17 cellular contexts compared by ENCODE assay signal in genomic region chr19:50380767-50381166, GRCh38. TPM values are rescaled to one million over a fixed set of nuclear protein-coding genes. Genes with fewer than 3 reads are reported as not detected.
A peak's percentile ranks its signal among the peaks of the same experiment; 100 is the strongest.
DNase-seq lines count a peak whose midpoint lies in the region; ATAC-seq and TF ChIP-seq lines count a peak whose summit lies in the region.
"Had no signal": no experiment of that assay in that cellular context is flagged by ENCODE, and none has a peak within 500 bp of the region (broad histone marks: within the 10 kb centered on the region; RNA-seq: fewer than 3 reads in every experiment).

No MANE protein-coding gene starts in this region.

- no peak for ATAC-seq in IMR-90 (ENCODE audit: low read depth)
- ATAC-seq in stimulated activated effector memory CD8-positive, alpha-beta T cell treated with anti-CD3 and anti-CD28 coated beads, Interleukin-12 subunit alpha, Interleukin-12 subunit beta, amount 100 ng/mL, for 72 hours = no peak
- ATAC-seq: Panc1 had no signal

- peak overlapping the region; percentile 77 for H3K27ac Mint-ChIP-seq in activated T-cell treated with anti-CD3 and anti-CD28 coated beads, Interleukin-2, amount 50 U/mL, for 24 hours
- H3K27ac Mint-ChIP-seq in endothelial cell (ENCODE audit: unreplicated experiment) = no peak overlapping the region
- H3K27ac Mint-ChIP-seq in stimulated activated effector memory CD8-positive, alpha-beta T cell treated with anti-CD3 and anti-CD28 coated beads, Interleukin-12 subunit alpha, Interleukin-12 subunit beta, amount 100 ng/mL, for 72 hours = peak overlapping the region; percentile 71

- no peak for DNase-seq in activated T-cell treated with anti-CD3 and anti-CD28 coated beads, Interleukin-2, amount 50 U/mL, for 24 hours
- no peak for DNase-seq in activated T-cell treated with anti-CD3 and anti-CD28 coated beads, Interleukin-2, amount 50 U/mL, for 1 hour
- no peak for DNase-seq in IMR-90
- DNase-seq in endothelial cell (ENCODE audit: low spot score) = no peak
- DNase-seq in stimulated activated effector memory CD8-positive, alpha-beta T cell treated with anti-CD3 and anti-CD28 coated beads, Interleukin-12 subunit alpha, Interleukin-12 subunit beta, amount 100 ng/mL, for 72 hours (ENCODE audit: low spot score in 2 of 2) = no peak
- DNase-seq in iPS-NIHi7 (ENCODE audit: extremely low spot score) = no peak
- DNase-seq in EL = no peak
- DNase-seq in esophagus squamous epithelium (lab: John Stamatoyannopoulos, UW) = no peak
- DNase-seq: 8988T, C1 segment of cervical spinal cord, COR-L47, NCI-H1436, NCI-H2029 treated with DMSO at 0.1 percent for 48 hours, NCI-H510A, NCI-H82 had no signal

- no peak overlapping the region for H3K56ac ChIP-seq in IMR-90 (ENCODE audit: extremely low read depth, insufficient read depth, low read length)

- H2AFZ ChIP-seq in IMR-90 (replicated peaks; ENCODE audit: low read length, poor library complexity) = no peak overlapping the region

- no peak overlapping the region for H4K91ac ChIP-seq in IMR-90 (ENCODE audit: insufficient read depth, low read depth, low read length)

- no peak overlapping the region for H2BK5ac ChIP-seq in IMR-90 (ENCODE audit: low read depth, low read length, poor library complexity, severe bottlenecking)

- no peak overlapping the region for H3K23ac ChIP-seq in IMR-90 (ENCODE audit: low read depth, low read length)

- H4K20me1 ChIP-seq in IMR-90 (ENCODE audit: insufficient read depth, low read length) = peaks cover 12% of the 10 kb centered on the region

- H3K9me1 ChIP-seq in IMR-90 (ENCODE audit: insufficient read depth, low read length) = peaks cover 1% of the 10 kb centered on the region; the same call in 1 of the 2 replicates

- no peaks in the 10 kb centered on the region for H3K27me3 ChIP-seq in IMR-90 (ENCODE audit: control insufficient read depth, insufficient read depth, low read length)
- H3K27me3 ChIP-seq in esophagus squamous epithelium = no peaks in the 10 kb centered on the region

- dilution Hi-C loops in IMR-90 (cut with HindIII; ENCODE audit: low sequenced_read_pairs, unreplicated experiment) = no loop called here

- H3K4me3 ChIP-seq in IMR-90 (ENCODE audit: insufficient read depth, low read depth, low read length) = no peak overlapping the region
- H3K4me3 ChIP-seq in esophagus squamous epithelium = no peak overlapping the region
- H3K4me3 ChIP-seq: HAP-1 had no signal

- in situ Hi-C loops in IMR-90 (cut with MboI; ENCODE audit: low sequenced_read_pairs) = no loop called here

- H2AK9ac ChIP-seq in IMR-90 (replicated peaks; ENCODE audit: low read depth, low read length, poor library complexity) = peak overlapping the region; percentile 29

- no peaks in the 10 kb centered on the region for H3K27me3 Mint-ChIP-seq in activated T-cell treated with anti-CD3 and anti-CD28 coated beads, Interleukin-2, amount 50 U/mL, for 24 hours
- peaks cover 23% of the 10 kb centered on the region for H3K27me3 Mint-ChIP-seq in endothelial cell (ENCODE audit: unreplicated experiment)

- TF ChIP-seq POLR2A in IMR-90 (IDR thresholded peaks at IDR 0.05; ENCODE audit: low read depth, low read length) = no peak
- no peak for TF ChIP-seq POLR2A in esophagus squamous epithelium (IDR thresholded peaks at IDR 0.05)

- POLR2A ChIA-PET in IMR-90 (lab: Charles Lee; ENCODE audit: unreplicated experiment) = no interaction called here

- H3K18ac ChIP-seq in IMR-90 (ENCODE audit: low read depth, low read length) = no peak overlapping the region

- H2BK20ac ChIP-seq in IMR-90 (ENCODE audit: low read depth, low read length) = no peak overlapping the region

- no peak overlapping the region for H4K8ac ChIP-seq in IMR-90 (ENCODE audit: low read depth in 2 of 2, low read length in 2 of 2)

- H3K27ac ChIP-seq in IMR-90 (ENCODE audit: insufficient read depth, low read length) = no peak overlapping the region
- no peak overlapping the region for H3K27ac ChIP-seq in esophagus squamous epithelium

- TF ChIP-seq CTCF in IMR-90 (conservative IDR thresholded peaks at IDR 0.05; ENCODE audit: low read depth, low read length) (no peak), endothelial cell (IDR thresholded peaks at IDR 0.05; ENCODE audit: unreplicated experiment) (no peak), esophagus squamous epithelium (IDR thresholded peaks at IDR 0.05) (no peak)

- H3K4me1 ChIP-seq in IMR-90 (ENCODE audit: control insufficient read depth, insufficient read depth, low read length) = no peaks in the 10 kb centered on the region; the same call in 1 of the 2 replicates
- peaks cover 13 to 51% (median 14%) of the 10 kb centered on the region in 3 donors for H3K4me1 ChIP-seq in esophagus squamous epithelium

- TF ChIP-seq RAD21 in IMR-90 (IDR thresholded peaks at IDR 0.05; ENCODE audit: low read length) = no peak

- no peak overlapping the region for H3K4me2 ChIP-seq in IMR-90 (ENCODE audit: low read depth, low read length)

- peaks cover 42% of the 10 kb centered on the region for H3K36me3 ChIP-seq in IMR-90 (ENCODE audit: control insufficient read depth, insufficient read depth, low read length)
- H3K36me3 ChIP-seq in esophagus squamous epithelium = peaks cover 27 to 59% (median 49%) of the 10 kb centered on the region in 3 donors

- no TSS peak for BruUV-seq in IMR-90 (replicated peaks; lab: Mats Ljungman, UMichigan)

- H3K9me3 Mint-ChIP-seq in activated T-cell treated with anti-CD3 and anti-CD28 coated beads, Interleukin-2, amount 50 U/mL, for 24 hours = no peaks in the 10 kb centered on the region
- no peaks in the 10 kb centered on the region for H3K9me3 Mint-ChIP-seq in endothelial cell (ENCODE audit: unreplicated experiment)
- no peaks in the 10 kb centered on the region for H3K9me3 Mint-ChIP-seq in stimulated activated effector memory CD8-positive, alpha-beta T cell treated with anti-CD3 and anti-CD28 coated beads, Interleukin-12 subunit alpha, Interleukin-12 subunit beta, amount 100 ng/mL, for 72 hours

- no peak overlapping the region for H3K4ac ChIP-seq in IMR-90 (ENCODE audit: low read depth, low read length)

- no peak overlapping the region for H3K4me3 Mint-ChIP-seq in activated T-cell treated with anti-CD3 and anti-CD28 coated beads, Interleukin-2, amount 50 U/mL, for 24 hours
- peak overlapping the region; percentile 81 for H3K4me3 Mint-ChIP-seq in endothelial cell (ENCODE audit: unreplicated experiment)
- no peak overlapping the region for H3K4me3 Mint-ChIP-seq in stimulated activated effector memory CD8-positive, alpha-beta T cell treated with anti-CD3 and anti-CD28 coated beads, Interleukin-12 subunit alpha, Interleukin-12 subunit beta, amount 100 ng/mL, for 72 hours

- H3K9ac ChIP-seq in IMR-90 (ENCODE audit: low read depth, low read length) = no peak overlapping the region

- no peak overlapping the region for H2BK120ac ChIP-seq in IMR-90 (ENCODE audit: low read depth, low read length)

- CTCF ChIA-PET in IMR-90 (lab: Yijun Ruan, JAX) = no interaction called here

- 56% methylated on average over 3 of the region's 8 CpGs; no CpG with 5 or more reads in 1 of the 2 experiments for WGBS in IMR-90 (ENCODE audit: extremely low coverage in 2 of 2, insufficient read length in 1 of 2), 2 experiments
- WGBS in esophagus squamous epithelium, 2 donors = 90 to 96% methylated on average over 5 to 6 of the region's 8 CpGs

- H4K5ac ChIP-seq in IMR-90 (ENCODE audit: low read depth, low read length) = no peak overlapping the region

- peaks cover 46% of the 10 kb centered on the region for H3K4me1 Mint-ChIP-seq in activated T-cell treated with anti-CD3 and anti-CD28 coated beads, Interleukin-2, amount 50 U/mL, for 24 hours (ENCODE audit: low read depth)
- H3K4me1 Mint-ChIP-seq in endothelial cell (ENCODE audit: unreplicated experiment) = peaks cover 19% of the 10 kb centered on the region
- peaks cover 74% of the 10 kb centered on the region for H3K4me1 Mint-ChIP-seq in stimulated activated effector memory CD8-positive, alpha-beta T cell treated with anti-CD3 and anti-CD28 coated beads, Interleukin-12 subunit alpha, Interleukin-12 subunit beta, amount 100 ng/mL, for 72 hours

- no peak overlapping the region for H2AK5ac ChIP-seq in IMR-90 (ENCODE audit: low read depth, low read length)

- H2BK15ac ChIP-seq in IMR-90 (ENCODE audit: low read depth, low read length) = no peak overlapping the region

- peaks cover 0 to 43% of the 10 kb centered on the region in 2 experiments for H3K79me1 ChIP-seq in IMR-90 (ENCODE audit: low read depth in 1 of 2, low read length in 2 of 2)

- no peak overlapping the region for H3K14ac ChIP-seq in IMR-90 (replicated peaks; ENCODE audit: low read depth, low read length)

- no peaks in the 10 kb centered on the region for H3K9me3 ChIP-seq in IMR-90 (ENCODE audit: control insufficient read depth, insufficient read depth, low read length)
- H3K9me3 ChIP-seq in esophagus squamous epithelium = no peaks in the 10 kb centered on the region
- H3K9me3 ChIP-seq: HAP-1 had no signal

- H3K36me3 Mint-ChIP-seq in activated T-cell treated with anti-CD3 and anti-CD28 coated beads, Interleukin-2, amount 50 U/mL, for 24 hours (ENCODE audit: low read depth) = peaks cover 87% of the 10 kb centered on the region
- H3K36me3 Mint-ChIP-seq in endothelial cell (ENCODE audit: low read depth, unreplicated experiment) = peaks cover 41% of the 10 kb centered on the region
- H3K36me3 Mint-ChIP-seq in stimulated activated effector memory CD8-positive, alpha-beta T cell treated with anti-CD3 and anti-CD28 coated beads, Interleukin-12 subunit alpha, Interleukin-12 subunit beta, amount 100 ng/mL, for 72 hours = peaks cover 90% of the 10 kb centered on the region

- intact Hi-C loops in IMR-90 (cut with micrococcal nuclease) (no loop called here), esophagus squamous epithelium (cut with DNase I) (no loop called here)

RNA-seq across cellular contexts. Expression of gene POLD1, which starts 3.4 kb away (rescaled TPM):
- total RNA-seq in IMR-90 (2012; rRNA removed) = 13.1 and 13.8 TPM in 2 replicates
- polyA plus RNA-seq in IMR-90 (2012; rRNA removed) = 28.9 and 40.2 TPM in 2 replicates
- polyA plus RNA-seq in IMR-90 (2012; cell fraction: cytosol; rRNA removed) = 15.6 and 24.5 TPM in 2 replicates
- 76.5 and 228 TPM in 2 replicates for polyA plus RNA-seq in IMR-90 (2012; cell fraction: nucleus; rRNA removed; ENCODE audit: low replicate concordance)
- 54.4 TPM for total RNA-seq in endothelial cell (ENCODE audit: unreplicated experiment)
- total RNA-seq in esophagus squamous epithelium = 10 to 100 TPM; 14.0 to 18.8 (median 17.6) TPM

RNA-seq across cellular contexts. Expression of gene NR1H2, which starts 4.5 kb away (rescaled TPM):
- 34.7 and 37.8 TPM in 2 replicates for total RNA-seq in IMR-90 (2012; rRNA removed)
- polyA plus RNA-seq in IMR-90 (2012; rRNA removed) = 48.4 and 51.5 TPM in 2 replicates
- 26.9 and 67.7 TPM in 2 replicates for polyA plus RNA-seq in IMR-90 (2012; cell fraction: cytosol; rRNA removed)
- polyA plus RNA-seq in IMR-90 (2012; cell fraction: nucleus; rRNA removed; ENCODE audit: low replicate concordance) = 79.8 and 151 TPM in 2 replicates
- total RNA-seq in endothelial cell (ENCODE audit: unreplicated experiment) = 21.6 TPM
- total RNA-seq in esophagus squamous epithelium = 10 to 100 TPM; 48.6 to 84.1 (median 68.1) TPM

RNA-seq across cellular contexts. Expression of gene NAPSA, which starts 15.3 kb away (rescaled TPM):
- total RNA-seq in IMR-90 (2012; rRNA removed) (not detected in 2 replicates), endothelial cell (ENCODE audit: unreplicated experiment) (not detected), esophagus squamous epithelium (under 1 TPM in 1 of 4 donors, not detected in 3; 0.38 TPM)
- polyA plus RNA-seq in IMR-90 (2012; rRNA removed) = 0.24 and 0.39 TPM in 2 replicates
- 0.15 and 0.39 TPM in 2 replicates for polyA plus RNA-seq in IMR-90 (2012; cell fraction: cytosol; rRNA removed)
- 2.5 and 2.7 TPM in 2 replicates for polyA plus RNA-seq in IMR-90 (2012; cell fraction: nucleus; rRNA removed; ENCODE audit: low replicate concordance)

RNA-seq across cellular contexts. Expression of gene SPIB, which starts 38.0 kb away (rescaled TPM):
- not detected in 2 replicates for total RNA-seq in IMR-90 (2012; rRNA removed)
- not detected in 2 replicates for polyA plus RNA-seq in IMR-90 (2012; rRNA removed)
- polyA plus RNA-seq in IMR-90 (2012; cell fraction: cytosol; rRNA removed) = not detected in 2 replicates
- not detected in 2 replicates for polyA plus RNA-seq in IMR-90 (2012; cell fraction: nucleus; rRNA removed; ENCODE audit: low replicate concordance)
- total RNA-seq in endothelial cell (ENCODE audit: unreplicated experiment) = not detected
- under 1 TPM in 1 of 4 donors, not detected in 3; 0.32 TPM for total RNA-seq in esophagus squamous epithelium

RNA-seq across cellular contexts. Expression of gene KCNC3, which starts 51.6 kb away (rescaled TPM):
- not detected in 2 replicates for total RNA-seq in IMR-90 (2012; rRNA removed)
- polyA plus RNA-seq in IMR-90 (2012; rRNA removed) = 0.07 and 0.13 TPM in 2 replicates
- 0.06 and 0.10 TPM in 2 replicates for polyA plus RNA-seq in IMR-90 (2012; cell fraction: cytosol; rRNA removed)
- polyA plus RNA-seq in IMR-90 (2012; cell fraction: nucleus; rRNA removed; ENCODE audit: low replicate concordance) = 0.41 and 0.46 TPM in 2 replicates
- not detected for total RNA-seq in endothelial cell (ENCODE audit: unreplicated experiment)
- under 1 TPM in 3 of 4 donors, not detected in 1; 0.48 to 0.87 (median 0.57) TPM for total RNA-seq in esophagus squamous epithelium
